8 cellular contexts compared by ENCODE assay signal in the genomic region with DNA sequence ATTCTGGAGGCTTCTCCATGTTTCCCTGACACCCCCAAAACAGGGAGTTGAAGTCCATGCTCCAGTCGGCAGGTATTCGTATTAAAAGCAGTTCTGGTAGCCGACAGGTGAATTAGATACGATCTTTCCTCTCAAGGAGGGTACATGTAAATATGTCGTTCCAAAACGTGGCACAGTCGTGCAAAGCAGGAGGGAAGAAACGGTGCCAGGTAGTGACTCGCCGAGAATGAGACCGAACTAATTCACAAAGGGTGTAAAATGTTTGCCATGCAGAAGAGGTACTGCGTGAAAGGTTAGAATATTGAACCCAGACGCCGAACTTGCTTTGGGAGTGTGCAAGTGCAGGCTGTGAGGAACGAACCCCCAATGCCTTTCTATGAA. TPM values are rescaled to one million over a fixed set of nuclear protein-coding genes. Genes with fewer than 3 reads are reported as not detected.
DNase-seq lines count a peak whose midpoint lies in the region; ATAC-seq, FAIRE-seq and TF ChIP-seq lines count a peak whose summit lies in the region.

No MANE protein-coding gene starts in this region.

- no peak for DNase-seq in Calu3
- DNase-seq in MM.1S = peak; percentile 21
- no peak for DNase-seq in effector memory CD4-positive, alpha-beta T cell
- no peak for DNase-seq in H54 (ENCODE audit: insufficient read length, low spot score)
- no peak for DNase-seq in HPDE6-E6E7 (ENCODE audit: extremely low spot score)
- no peak for DNase-seq in A172 (ENCODE audit: low spot score)

- intact Hi-C loops in Calu3 (cut with micrococcal nuclease; ENCODE audit: unreplicated experiment) = no loop called here

- peaks cover 22% of the 10 kb centered on the region for H3K36me3 ChIP-seq in MM.1S (replicated peaks; ENCODE audit: insufficient read depth, low read length)
- H3K36me3 ChIP-seq in effector memory CD4-positive, alpha-beta T cell (ENCODE audit: control insufficient read depth, insufficient read depth, low read length) = peaks cover 28% of the 10 kb centered on the region

- no peaks in the 10 kb centered on the region for H3K9me2 ChIP-seq in MM.1S (replicated peaks; ENCODE audit: insufficient read depth, low read length)

- no peaks in the 10 kb centered on the region for H4K20me1 ChIP-seq in MM.1S (ENCODE audit: insufficient read depth, low read length)

- peaks cover 55% of the 10 kb centered on the region for H3K79me2 ChIP-seq in MM.1S (ENCODE audit: low read length)

- H3K9me3 Mint-ChIP-seq in Calu3 (ENCODE audit: low read depth, unreplicated experiment) (no peaks in the 10 kb centered on the region), nephron (peaks cover 10% of the 10 kb centered on the region)

- H3K4me3 ChIP-seq in MM.1S (ENCODE audit: low read length) = peak overlapping the region; percentile 97
- peak overlapping the region; percentile 91 for H3K4me3 ChIP-seq in effector memory CD4-positive, alpha-beta T cell (ENCODE audit: insufficient read depth, low read depth, low read length, poor library complexity, severe bottlenecking)

- H3K27me3 Mint-ChIP-seq in Calu3 (ENCODE audit: unreplicated experiment) (no peaks in the 10 kb centered on the region), nephron (ENCODE audit: low read depth) (no peaks in the 10 kb centered on the region)

- H3K27ac Mint-ChIP-seq in Calu3 (ENCODE audit: unreplicated experiment) (peak overlapping the region; percentile 85), nephron (peak overlapping the region; percentile 76 to 96 (median 79))

- peaks cover 17% of the 10 kb centered on the region for H3F3A ChIP-seq in MM.1S (ENCODE audit: insufficient read depth, low read length)

- H3K27ac ChIP-seq in MM.1S (ENCODE audit: low read length) = peak overlapping the region; percentile 75; the same call in 1 of the 2 replicates
- peak overlapping the region; percentile 91 for H3K27ac ChIP-seq in effector memory CD4-positive, alpha-beta T cell (ENCODE audit: insufficient read depth, low read length, poor library complexity, severe bottlenecking)

- H3K4me1 Mint-ChIP-seq in Calu3 (ENCODE audit: low read depth, unreplicated experiment) = no peaks in the 10 kb centered on the region
- H3K4me1 Mint-ChIP-seq in nephron = peaks cover 8% of the 10 kb centered on the region

- no peaks in the 10 kb centered on the region for H3K27me3 ChIP-seq in MM.1S (replicated peaks; ENCODE audit: insufficient read depth, low read length)
- H3K27me3 ChIP-seq in effector memory CD4-positive, alpha-beta T cell (replicated peaks; ENCODE audit: control insufficient read depth, insufficient read depth, low read length, poor library complexity, severe bottlenecking) = no peaks in the 10 kb centered on the region

- H2AFZ ChIP-seq in MM.1S (ENCODE audit: low read length) = peak overlapping the region; percentile 64

- H3K36me3 Mint-ChIP-seq in Calu3 (ENCODE audit: insufficient read depth, unreplicated experiment) = peaks cover 30% of the 10 kb centered on the region
- H3K36me3 Mint-ChIP-seq in nephron (ENCODE audit: low read depth) = peaks cover 38% of the 10 kb centered on the region

- H3K9ac ChIP-seq in MM.1S (ENCODE audit: low read length) = peak overlapping the region; percentile 94

- TF ChIP-seq CTCF in Calu3 (IDR thresholded peaks at IDR 0.05; ENCODE audit: unreplicated experiment) = no peak
- TF ChIP-seq CTCF in MM.1S (IDR thresholded peaks at IDR 0.05; ENCODE audit: low read length) = no peak
- TF ChIP-seq CTCF in nephron (IDR thresholded peaks at IDR 0.05; ENCODE audit: unreplicated experiment in 3 of 3) = no peak

- H3K4me1 ChIP-seq in MM.1S (ENCODE audit: low read length) = peaks cover 15% of the 10 kb centered on the region
- H3K4me1 ChIP-seq in effector memory CD4-positive, alpha-beta T cell (ENCODE audit: control insufficient read depth, insufficient read depth, low read length, poor library complexity, severe bottlenecking) = peaks cover 6% of the 10 kb centered on the region

- CTCF ChIA-PET in Calu3 (lab: Charles Lee) = interaction anchor here (0.9 kb wide), 1 partner anchor 12 kb away, joined by 3 read pairs; no protein-coding TSS in a partner anchor

- ATAC-seq in GM18861 (IDR thresholded peaks at IDR 0.05; ENCODE audit: unreplicated experiment) = no peak

- BruUV-seq in Calu3 (replicated peaks; lab: Mats Ljungman, UMichigan) = TSS peak; percentile 41

- no peak for TF ChIP-seq POLR2A in H54 (IDR thresholded peaks at IDR 0.05; ENCODE audit: low read depth, low read length)

- H3K4me3 Mint-ChIP-seq in Calu3 (ENCODE audit: low read depth, unreplicated experiment) (peak overlapping the region; percentile 93), nephron (peak overlapping the region; percentile 94 to 98 (median 97))

- H3K4me2 ChIP-seq in MM.1S (ENCODE audit: low read depth, low read length) = peak overlapping the region; percentile 83; the same call in 1 of the 2 replicates

- no peaks in the 10 kb centered on the region for H3K9me3 ChIP-seq in MM.1S (replicated peaks; ENCODE audit: insufficient read depth, low read length)
- no peaks in the 10 kb centered on the region for H3K9me3 ChIP-seq in effector memory CD4-positive, alpha-beta T cell (ENCODE audit: control insufficient read depth, low read length)

- FAIRE-seq in H54 (lab: Jason Lieb, UNC) = no peak

RNA-seq across cellular contexts. Expression of gene EDRF1, which starts 0.5 kb away (rescaled TPM):
- total RNA-seq in Calu3 (2022) = 19.9 and 20.9 TPM in 2 replicates
- total RNA-seq in A172 (2014; rRNA removed; shearing (Covaris generic)) = 16.5 and 17.5 TPM in 2 replicates

RNA-seq across cellular contexts. Expression of gene TEX36, which starts 37.0 kb away (rescaled TPM):
- not detected in 2 replicates for total RNA-seq in Calu3 (2022)
- total RNA-seq in A172 (2014; rRNA removed; shearing (Covaris generic)) = not detected in 2 replicates

RNA-seq across cellular contexts. Expression of gene MMP21, which starts 55.6 kb away (rescaled TPM):
- 0.24 TPM in 1 of 2 replicates, not detected in the other for total RNA-seq in Calu3 (2022)
- not detected in 2 replicates for total RNA-seq in A172 (2014; rRNA removed; shearing (Covaris generic))
